In the genomic region with DNA sequence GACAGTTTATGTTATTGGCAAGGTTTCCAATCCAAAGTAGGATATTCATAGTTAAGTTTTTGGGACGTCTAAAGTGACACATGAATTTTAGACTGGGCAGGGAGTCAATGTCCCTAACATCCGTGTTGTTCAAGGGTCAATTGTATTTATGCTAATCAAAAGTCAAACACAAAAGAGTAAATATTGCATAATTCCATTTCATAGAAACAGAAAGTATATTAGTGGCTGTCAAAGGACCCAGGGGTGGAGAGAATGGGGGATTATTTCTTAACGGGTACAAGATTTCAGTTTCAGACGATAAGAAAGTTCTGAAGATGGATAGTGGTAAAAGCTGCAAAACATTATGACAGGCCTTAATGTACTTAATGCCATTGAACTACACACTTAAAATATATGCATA, we compare ENCODE assay signal across 18 cellular contexts.
DNase-seq lines count a peak whose midpoint lies in the region; ATAC-seq, FAIRE-seq and TF ChIP-seq lines count a peak whose summit lies in the region.
"Had no signal": no experiment of that assay in that cellular context is flagged by ENCODE, and none has a peak within 500 bp of the region (broad histone marks: within the 10 kb centered on the region; RNA-seq: fewer than 3 reads in every experiment).

No MANE protein-coding gene starts in this region.

- H3K56ac ChIP-seq in mesendoderm (ENCODE audit: low read length): no peak overlapping the region

- H3K4ac ChIP-seq in mesendoderm (ENCODE audit: low read depth, low read length): no peak overlapping the region

- H3K9me2 ChIP-seq in MM.1S (replicated peaks; ENCODE audit: insufficient read depth, low read length): no peaks in the 10 kb centered on the region

- H2BK5ac ChIP-seq in mesendoderm (ENCODE audit: low read length): no peak overlapping the region

- no peak overlapping the region for H3K18ac ChIP-seq in mesendoderm (ENCODE audit: low read length)

- H3K4me3 ChIP-seq in MM.1S (ENCODE audit: low read length): no peak overlapping the region
- no peak overlapping the region for H3K4me3 ChIP-seq in left lung
- H3K4me3 ChIP-seq in pancreas: no peak overlapping the region
- H3K4me3 ChIP-seq in mesendoderm (ENCODE audit: low read length): no peak overlapping the region
- H3K4me3 ChIP-seq: GM23248 had no signal

- ATAC-seq in left lung (peak; percentile 40), pancreas (peak; percentile 81 to 94 (median 89))
- ATAC-seq: PC-3 had no signal

- H3K9me3 ChIP-seq in MM.1S (replicated peaks; ENCODE audit: insufficient read depth, low read length) (no peaks in the 10 kb centered on the region), left lung (peaks cover 0 to 12% of the 10 kb centered on the region in 2 donors), pancreas (no peaks in the 10 kb centered on the region)

- H3K36me3 ChIP-seq in MM.1S (replicated peaks; ENCODE audit: insufficient read depth, low read length) (no peaks in the 10 kb centered on the region), left lung (no peaks in the 10 kb centered on the region), pancreas (no peaks in the 10 kb centered on the region), mesendoderm (ENCODE audit: control insufficient read depth, insufficient read depth, low read length) (no peaks in the 10 kb centered on the region)

- no peak for FAIRE-seq in pancreas (lab: Jason Lieb, UNC)

- no peak for TF ChIP-seq CTCF in MM.1S (IDR thresholded peaks at IDR 0.05; ENCODE audit: low read length)
- no peak for TF ChIP-seq CTCF in left lung (IDR thresholded peaks at IDR 0.05)
- no peak for TF ChIP-seq CTCF in pancreas (IDR thresholded peaks at IDR 0.05)

- no peaks in the 10 kb centered on the region for H4K20me1 ChIP-seq in MM.1S (ENCODE audit: insufficient read depth, low read length)

- H2BK15ac ChIP-seq in mesendoderm (replicated peaks; ENCODE audit: low read depth): no peak overlapping the region

- H3F3A ChIP-seq in MM.1S (ENCODE audit: insufficient read depth, low read length): no peaks in the 10 kb centered on the region

- H3K4me1 ChIP-seq in MM.1S (ENCODE audit: low read length) (0 out of 2 replicates have a peak, but pooled peaks cover 7% of the 10 kb centered on the region), left lung (no peaks in the 10 kb centered on the region), pancreas (peaks cover 0 to 11% (median 6%) of the 10 kb centered on the region in 3 donors), mesendoderm (ENCODE audit: control insufficient read depth, low read depth, low read length) (no peaks in the 10 kb centered on the region)

- H3K79me1 ChIP-seq in mesendoderm (ENCODE audit: low read length): no peaks in the 10 kb centered on the region

- H3K27ac ChIP-seq in MM.1S (ENCODE audit: low read length): no peak overlapping the region
- no peak overlapping the region for H3K27ac ChIP-seq in left lung
- H3K27ac ChIP-seq in pancreas: no peak overlapping the region
- H3K27ac ChIP-seq in mesendoderm (ENCODE audit: low read depth, low read length): no peak overlapping the region
- H3K27ac ChIP-seq: C4-2B, GM23248 had no signal

- H3K27me3 ChIP-seq in MM.1S (replicated peaks; ENCODE audit: insufficient read depth, low read length) (no peaks in the 10 kb centered on the region), left lung (no peaks in the 10 kb centered on the region), pancreas (no peaks in the 10 kb centered on the region), mesendoderm (ENCODE audit: insufficient read depth, low read length, poor library complexity) (no peaks in the 10 kb centered on the region)

- no peak overlapping the region for H2AFZ ChIP-seq in MM.1S (ENCODE audit: low read length)
- H2AFZ ChIP-seq: GM23248 had no signal

- H3K9ac ChIP-seq in MM.1S (ENCODE audit: low read length) (no peak overlapping the region), mesendoderm (ENCODE audit: low read length) (no peak overlapping the region)
- H3K9ac ChIP-seq: GM23248 had no signal

- H3K79me2 ChIP-seq in MM.1S (ENCODE audit: low read length) (no peaks in the 10 kb centered on the region), mesendoderm (ENCODE audit: control insufficient read depth, insufficient read depth, low read length) (no peaks in the 10 kb centered on the region)

- H3K23ac ChIP-seq in mesendoderm (ENCODE audit: low read length): no peak overlapping the region

- no peak overlapping the region for H3K4me2 ChIP-seq in MM.1S (ENCODE audit: low read depth, low read length)
- no peak overlapping the region for H3K4me2 ChIP-seq in mesendoderm (ENCODE audit: low read length)

- no peak overlapping the region for H2AK5ac ChIP-seq in mesendoderm (ENCODE audit: low read length)

- no peak overlapping the region for H2BK120ac ChIP-seq in mesendoderm (ENCODE audit: low read depth, low read length)

- 9 to 20% methylated on average over 4 of the region's 4 CpGs for WGBS in pancreas, 2 donors
- no CpG with 5 or more reads among the region's 4 CpGs for WGBS in mesendoderm (ENCODE audit: extremely low coverage, insufficient coverage, low lambda C conversion rate)

- H4K5ac ChIP-seq in mesendoderm (ENCODE audit: low read length): no peak overlapping the region

- DNase-seq in DMS53 treated with DMSO at 0.1 percent for 48 hours (lab: John Stamatoyannopoulos, UW; ENCODE audit: unreplicated experiment) (peak; percentile 37), MM.1S (peak; percentile 34), left lung (no peak), pancreas (no peak), mesendoderm (no peak), SKM-1 (lab: John Stamatoyannopoulos, UW; ENCODE audit: unreplicated experiment) (no peak)
- no peak for DNase-seq in activated CD8-positive, alpha-beta memory T cell treated with anti-CD3 and anti-CD28 coated beads for 24 hours
- DNase-seq: CD8-positive, alpha-beta memory T cell; DMS153; GM23248; H9; KBM-7; NCI-H1105 treated with DMSO at 0.1 percent for 48 hours; NCI-H1930; NCI-H2227 treated with DMSO at 0.1 percent for 48 hours; NCI-H526 treated with DMSO at 0.1 percent for 48 hours; PC-3 had no signal

- H4K8ac ChIP-seq in mesendoderm (ENCODE audit: low read depth, low read length): no peak overlapping the region

- intact Hi-C loops in left lung (cut with DNase I) (no loop called here), pancreas (cut with DNase I) (no loop called here)

Comparison
In these comparisons a context has a peak if more than half of its experiments do, and no peak if none do; other contexts are left out.
1. DNase-seq: peak in DMS53 treated with DMSO at 0.1 percent for 48 hours (single experiment) and MM.1S (single experiment); none in left lung (0 of 2), pancreas (0 of 6), activated CD8-positive, alpha-beta memory T cell treated with anti-CD3 and anti-CD28 coated beads for 24 hours (single experiment), mesendoderm (single experiment) and SKM-1 (single experiment).